In genomic region chr14:91817566-91818325, GRCh38 we compare ENCODE assay signal across 13 cellular contexts.
DNase-seq lines count a peak whose midpoint lies in the region; ATAC-seq lines count a peak whose summit lies in the region.
"Had no signal": no experiment of that assay in that cellular context is flagged by ENCODE, and none has a peak within 500 bp of the region (broad histone marks: within the 10 kb centered on the region; RNA-seq: fewer than 3 reads in every experiment).

No MANE protein-coding gene starts in this region.

- peak overlapping the region; percentile 4 for H3K4me3 Mint-ChIP-seq in T-helper 1 cell treated with Interleukin-12 subunit alpha and Interleukin-12 subunit beta and Interleukin-4 antibody, amounts not matched to agents 30 μg/mL and 1 μg/mL, for 36 hours

- peaks cover 62% of the 10 kb centered on the region for H3K36me3 Mint-ChIP-seq in T-helper 1 cell treated with Interleukin-12 subunit alpha and Interleukin-12 subunit beta and Interleukin-4 antibody, amounts not matched to agents 30 μg/mL and 1 μg/mL, for 36 hours (ENCODE audit: low read depth)

- H3K27ac Mint-ChIP-seq in T-helper 1 cell treated with Interleukin-12 subunit alpha and Interleukin-12 subunit beta and Interleukin-4 antibody, amounts not matched to agents 30 μg/mL and 1 μg/mL, for 36 hours: peak overlapping the region; percentile 60

- H3K27me3 Mint-ChIP-seq in T-helper 1 cell treated with Interleukin-12 subunit alpha and Interleukin-12 subunit beta and Interleukin-4 antibody, amounts not matched to agents 30 μg/mL and 1 μg/mL, for 36 hours (ENCODE audit: low read depth): no peaks in the 10 kb centered on the region

- H3K9me3 Mint-ChIP-seq in T-helper 1 cell treated with Interleukin-12 subunit alpha and Interleukin-12 subunit beta and Interleukin-4 antibody, amounts not matched to agents 30 μg/mL and 1 μg/mL, for 36 hours: peaks cover 19% of the 10 kb centered on the region

- peaks cover 38% of the 10 kb centered on the region for H3K4me1 Mint-ChIP-seq in T-helper 1 cell treated with Interleukin-12 subunit alpha and Interleukin-12 subunit beta and Interleukin-4 antibody, amounts not matched to agents 30 μg/mL and 1 μg/mL, for 36 hours (ENCODE audit: low read depth)

- DNase-seq in stimulated activated CD4-positive, alpha-beta T cell treated with anti-CD3 and anti-CD28 coated beads, Interleukin-4, amount 100 ng/mL, for 24 hours: peak; percentile 11
- no peak for DNase-seq in stimulated activated CD4-positive, alpha-beta T cell treated with anti-CD3 and anti-CD28 coated beads, Interleukin-2, amount 100 ng/mL, for 48 hours
- DNase-seq in stimulated activated naive CD4-positive, alpha-beta T cell (lab: John Stamatoyannopoulos, UW): no peak
- no peak for DNase-seq in activated CD4-positive, alpha-beta T cell treated with anti-CD3 and anti-CD28 coated beads, Interleukin-2, amount 50 U/mL, for 4 hours
- DNase-seq: aorta; islet precursor cell; PC-3; stimulated activated CD4-positive, alpha-beta T cell treated with anti-CD3 and anti-CD28 coated beads, Interleukin-1b, Interleukin-23, amount 100 ng/mL, for 48 hours; thyroid gland had no signal

- ATAC-seq in HG02798 (IDR thresholded peaks at IDR 0.05; ENCODE audit: poor library complexity, unreplicated experiment): peak; percentile 53
- ATAC-seq in HG03521 (IDR thresholded peaks at IDR 0.05; ENCODE audit: unreplicated experiment): no peak
- ATAC-seq in HG02759 (IDR thresholded peaks at IDR 0.05; ENCODE audit: unreplicated experiment): no peak
- ATAC-seq: PC-3 had no signal
